In the genomic region with DNA sequence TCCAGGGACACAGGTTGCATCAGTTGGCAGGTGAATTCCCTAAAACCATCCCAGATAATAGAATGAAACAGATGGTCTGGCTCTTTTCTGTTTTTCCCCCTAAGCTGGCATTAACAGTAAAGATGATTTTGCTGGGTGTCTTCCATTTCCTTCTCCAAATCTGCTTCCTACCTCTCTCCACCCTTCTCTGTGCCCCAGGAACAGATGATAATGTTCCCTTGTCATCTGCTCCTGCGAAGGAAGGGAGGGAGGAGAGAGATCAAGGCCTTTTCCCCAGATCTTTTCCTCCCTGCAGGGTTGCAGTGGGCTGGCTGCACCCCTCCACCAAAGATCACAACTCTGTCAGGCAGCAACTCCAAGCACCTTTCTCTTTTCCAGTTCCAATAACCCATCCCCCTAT, we compare ENCODE assay signal across 30 cellular contexts.
"Had no signal": no experiment of that assay in that cellular context is flagged by ENCODE, and none has a peak within 500 bp of the region (broad histone marks: within the 10 kb centered on the region; RNA-seq: fewer than 3 reads in every experiment).

No MANE protein-coding gene starts in this region.

- H3K27me3 ChIP-seq: ascending aorta, breast epithelium, colonic mucosa, dorsolateral prefrontal cortex had no signal

- ATAC-seq: activated CD4-positive, alpha-beta T cell treated with anti-CD3 and anti-CD28 coated beads for 36 hours; activated naive CD4-positive, alpha-beta T cell treated with anti-CD3 and anti-CD28 coated beads, Interleukin-2, amount 50 U/mL, for 72 hours; activated T-cell treated with anti-CD3 and anti-CD28 coated beads, Interleukin-2, amount 50 U/mL, for 72 hours; esophagus mucosa; T-helper 17 cell had no signal

- H3K9me3 Mint-ChIP-seq: activated CD4-positive, alpha-beta memory T cell treated with anti-CD3 and anti-CD28 coated beads for 36 hours; activated naive CD4-positive, alpha-beta T cell treated with anti-CD3 and anti-CD28 coated beads, Interleukin-2, amount 10 ng/mL, durations not matched to agents 7 days and 5 days; activated naive CD4-positive, alpha-beta T cell treated with anti-CD3 and anti-CD28 coated beads, Interleukin-2, amount 50 U/mL, for 72 hours; activated T-cell treated with anti-CD3 and anti-CD28 coated beads, Interleukin-2, amount 50 U/mL, for 24 hours; brain; endodermal cell; T-helper 2 cell treated with Interferon-gamma antibody and Interleukin-4, amounts not matched to agents 5 μg/mL and 100 μg/mL, for 36 hours had no signal

- H3K36me3 Mint-ChIP-seq: activated CD4-positive, alpha-beta memory T cell treated with anti-CD3 and anti-CD28 coated beads for 36 hours; activated naive CD4-positive, alpha-beta T cell treated with anti-CD3 and anti-CD28 coated beads, Interleukin-2, amount 10 ng/mL, durations not matched to agents 7 days and 5 days; activated naive CD4-positive, alpha-beta T cell treated with anti-CD3 and anti-CD28 coated beads, Interleukin-2, amount 50 U/mL, for 72 hours; activated naive CD8-positive, alpha-beta T cell treated with anti-CD3 and anti-CD28 coated beads, Interleukin-2, amount 10 ng/mL, durations not matched to agents 7 days and 5 days; brain had no signal

- H3K4me1 Mint-ChIP-seq: activated CD4-positive, alpha-beta T cell treated with anti-CD3 and anti-CD28 coated beads for 36 hours; activated naive CD4-positive, alpha-beta T cell treated with anti-CD3 and anti-CD28 coated beads, Interleukin-2, amount 10 ng/mL, durations not matched to agents 7 days and 5 days; activated naive CD8-positive, alpha-beta T cell treated with anti-CD3 and anti-CD28 coated beads, Interleukin-2, amount 10 ng/mL, durations not matched to agents 7 days and 5 days; brain; T-helper 17 cell had no signal

- H3K27ac Mint-ChIP-seq: activated CD4-positive, alpha-beta memory T cell treated with anti-CD3 and anti-CD28 coated beads for 36 hours; activated CD4-positive, alpha-beta T cell treated with anti-CD3 and anti-CD28 coated beads for 36 hours; activated CD4-positive, alpha-beta T cell treated with anti-CD3 and anti-CD28 coated beads, Interleukin-2, amount 10 ng/mL, durations not matched to agents 24 days and 14 days; activated naive CD4-positive, alpha-beta T cell treated with anti-CD3 and anti-CD28 coated beads, Interleukin-2, amount 10 ng/mL, durations not matched to agents 7 days and 5 days; activated naive CD4-positive, alpha-beta T cell treated with anti-CD3 and anti-CD28 coated beads, Interleukin-2, amount 50 U/mL, for 72 hours; activated naive CD8-positive, alpha-beta T cell treated with anti-CD3 and anti-CD28 coated beads, Interleukin-2, amount 10 ng/mL, durations not matched to agents 7 days and 5 days; activated T-cell treated with anti-CD3 and anti-CD28 coated beads, Interleukin-2, amount 50 U/mL, for 24 hours; activated T-cell treated with anti-CD3 and anti-CD28 coated beads, Interleukin-2, amount 50 U/mL, for 72 hours; brain; endodermal cell; T-helper 17 cell; T-helper 2 cell treated with Interferon-gamma antibody and Interleukin-4, amounts not matched to agents 5 μg/mL and 100 μg/mL, for 36 hours had no signal

- H3K4me3 Mint-ChIP-seq: activated CD4-positive, alpha-beta memory T cell treated with anti-CD3 and anti-CD28 coated beads for 36 hours; activated CD4-positive, alpha-beta T cell treated with anti-CD3 and anti-CD28 coated beads for 36 hours; activated CD4-positive, alpha-beta T cell treated with anti-CD3 and anti-CD28 coated beads, Interleukin-2, amount 10 ng/mL, durations not matched to agents 24 days and 14 days; activated naive CD4-positive, alpha-beta T cell treated with anti-CD3 and anti-CD28 coated beads, Interleukin-2, amount 10 ng/mL, durations not matched to agents 7 days and 5 days; activated naive CD8-positive, alpha-beta T cell treated with anti-CD3 and anti-CD28 coated beads, Interleukin-2, amount 10 ng/mL, durations not matched to agents 7 days and 5 days; activated T-cell treated with anti-CD3 and anti-CD28 coated beads, Interleukin-2, amount 50 U/mL, for 24 hours; activated T-cell treated with anti-CD3 and anti-CD28 coated beads, Interleukin-2, amount 50 U/mL, for 72 hours; brain; endodermal cell; T-helper 17 cell; T-helper 2 cell treated with Interferon-gamma antibody and Interleukin-4, amounts not matched to agents 5 μg/mL and 100 μg/mL, for 36 hours had no signal

- H3K36me3 ChIP-seq: ascending aorta, breast epithelium, cardiac muscle cell, colonic mucosa had no signal

- H3K4me3 ChIP-seq: ascending aorta, breast epithelium, cardiac muscle cell, colonic mucosa, dorsolateral prefrontal cortex had no signal

- H3K9me3 ChIP-seq: ascending aorta, breast epithelium, colonic mucosa had no signal

- H3K27ac ChIP-seq: ascending aorta, breast epithelium, cardiac muscle cell, colonic mucosa had no signal

- DNase-seq: activated CD4-positive, alpha-beta memory T cell treated with anti-CD3 and anti-CD28 coated beads for 36 hours; activated CD4-positive, alpha-beta T cell treated with anti-CD3 and anti-CD28 coated beads for 36 hours; activated CD4-positive, alpha-beta T cell treated with anti-CD3 and anti-CD28 coated beads, Interleukin-2, amount 10 ng/mL, durations not matched to agents 24 days and 14 days; activated CD4-positive, CD25-positive, alpha-beta regulatory T cell; activated CD4-positive, CD25-positive, alpha-beta regulatory T cell treated with anti-CD3 and anti-CD28 coated beads, Interleukin-2, amount 50 U/mL, for 72 hours; activated CD8-positive, alpha-beta memory T cell treated with anti-CD3 and anti-CD28 coated beads, Interleukin-2, amount 50 U/mL, for 48 hours; activated gamma-delta T cell; activated naive CD4-positive, alpha-beta T cell; activated naive CD4-positive, alpha-beta T cell treated with anti-CD3 and anti-CD28 coated beads, Interleukin-2, amount 10 ng/mL, durations not matched to agents 7 days and 5 days; activated naive CD8-positive, alpha-beta T cell treated with anti-CD3 and anti-CD28 coated beads, Interleukin-2, amount 10 ng/mL, durations not matched to agents 7 days and 5 days; activated T-cell treated with anti-CD3 and anti-CD28 coated beads for 4 hours; activated T-cell treated with anti-CD3 and anti-CD28 coated beads, Interleukin-2, amount 50 U/mL, for 24 hours; activated T-cell treated with anti-CD3 and anti-CD28 coated beads, Interleukin-2, amount 50 U/mL, for 72 hours; central memory CD4-positive, alpha-beta T cell; colonic mucosa; effector memory CD4-positive, alpha-beta T cell; endodermal cell; foreskin fibroblast; head of caudate nucleus; T-helper 1 cell; T-helper 17 cell; T1000 had no signal
